31 cellular contexts compared by ENCODE assay signal in the genomic region with DNA sequence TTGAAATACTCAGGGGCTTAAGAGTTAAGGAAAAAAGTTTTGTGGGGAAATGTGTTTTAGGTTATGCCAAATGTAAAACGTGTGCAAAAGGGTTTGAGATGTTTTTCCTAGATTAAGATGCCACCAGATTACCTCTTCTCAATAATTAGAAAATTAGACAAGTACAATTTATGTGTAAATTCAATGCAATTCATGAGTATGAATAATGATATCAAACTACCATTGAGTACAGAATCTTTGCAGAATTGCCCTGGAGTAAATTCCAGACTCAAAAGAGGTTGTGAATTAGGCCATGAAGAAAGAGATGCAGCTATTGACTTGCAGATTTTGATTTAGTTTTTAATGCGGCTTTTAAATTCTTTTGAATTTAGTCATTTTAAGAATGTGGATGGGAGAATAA.
"Had no signal": no experiment of that assay in that cellular context is flagged by ENCODE, and none has a peak within 500 bp of the region (broad histone marks: within the 10 kb centered on the region; RNA-seq: fewer than 3 reads in every experiment).

No MANE protein-coding gene starts in this region.

- ATAC-seq: activated CD8-positive, alpha-beta T cell treated with anti-CD3 and anti-CD28 coated beads for 36 hours; activated naive CD4-positive, alpha-beta T cell treated with anti-CD3 and anti-CD28 coated beads, Interleukin-2, amount 50 U/mL, for 72 hours; activated T-cell treated with anti-CD3 and anti-CD28 coated beads, Interleukin-2, amount 50 U/mL, for 4 hours; activated T-cell treated with anti-CD3 and anti-CD28 coated beads, Interleukin-2, amount 50 U/mL, for 72 hours; activated T-helper 17 cell treated with anti-CD3 and anti-CD28 coated beads, Interleukin-2, amount 50 U/mL, for 72 hours; body of pancreas had no signal

- H3K27ac ChIP-seq: adrenal gland, body of pancreas, brain microvascular endothelial cell, breast epithelium, VCaP had no signal

- H3K4me1 ChIP-seq: adrenal gland, body of pancreas, breast epithelium had no signal

- H3K4me3 ChIP-seq: adrenal gland, body of pancreas, breast epithelium had no signal

- H3K27me3 ChIP-seq: adrenal gland, body of pancreas, brain microvascular endothelial cell, breast epithelium had no signal

- H3K9me3 ChIP-seq: adrenal gland had no signal

- DNase-seq: activated B cell treated with CpG ODN at 0.5 μM for 24 hours; activated CD4-positive, alpha-beta memory T cell treated with anti-CD3 and anti-CD28 coated beads for 36 hours; activated CD4-positive, alpha-beta T cell treated with anti-CD3 and anti-CD28 coated beads for 4 hours; activated CD4-positive, alpha-beta T cell treated with anti-CD3 and anti-CD28 coated beads, Interleukin-2, amount 10 ng/mL, durations not matched to agents 24 days and 14 days; activated CD4-positive, alpha-beta T cell treated with anti-CD3 and anti-CD28 coated beads, Interleukin-2, amount 50 U/mL, for 1 hour; activated CD4-positive, alpha-beta T cell treated with anti-CD3 and anti-CD28 coated beads, Interleukin-2, amount 50 U/mL, for 4 hours; activated CD4-positive, CD25-positive, alpha-beta regulatory T cell treated with anti-CD3 and anti-CD28 coated beads, Interleukin-2, amount 50 U/mL, for 72 hours; activated CD8-positive, alpha-beta memory T cell treated with anti-CD3 and anti-CD28 coated beads, Interleukin-2, amount 50 U/mL, for 4 hours; activated CD8-positive, alpha-beta T cell treated with anti-CD3 and anti-CD28 coated beads for 36 hours; activated effector memory CD4-positive, alpha-beta T cell treated with anti-CD3 and anti-CD28 coated beads, Interleukin-2, amount 50 U/mL, for 16 hours; activated gamma-delta T cell treated with Interleukin-2 at 50 U/mL for 16 hours; activated naive CD4-positive, alpha-beta T cell; activated naive CD4-positive, alpha-beta T cell treated with anti-CD3 and anti-CD28 coated beads for 36 hours; activated naive CD4-positive, alpha-beta T cell treated with anti-CD3 and anti-CD28 coated beads, Interleukin-2, amount 50 U/mL, for 16 hours; activated naive CD8-positive, alpha-beta T cell treated with anti-CD3 and anti-CD28 coated beads for 36 hours; activated T-cell treated with anti-CD3 and anti-CD28 coated beads for 4 hours; activated T-cell treated with anti-CD3 and anti-CD28 coated beads, Interleukin-2, amount 50 U/mL, for 1 hour; activated T-cell treated with anti-CD3 and anti-CD28 coated beads, Interleukin-2, amount 50 U/mL, for 4 hours; activated T-cell treated with anti-CD3 and anti-CD28 coated beads, Interleukin-2, amount 50 U/mL, for 72 hours; adrenal gland; amniotic stem cell; aorta; body of pancreas; brain microvascular endothelial cell; cerebellar nuclear complex; T-helper 2 cell; T-helper 9 cell had no signal

- H3K36me3 ChIP-seq: adrenal gland, brain microvascular endothelial cell, breast epithelium had no signal
